13 cellular contexts compared by ENCODE assay signal in the genomic region with DNA sequence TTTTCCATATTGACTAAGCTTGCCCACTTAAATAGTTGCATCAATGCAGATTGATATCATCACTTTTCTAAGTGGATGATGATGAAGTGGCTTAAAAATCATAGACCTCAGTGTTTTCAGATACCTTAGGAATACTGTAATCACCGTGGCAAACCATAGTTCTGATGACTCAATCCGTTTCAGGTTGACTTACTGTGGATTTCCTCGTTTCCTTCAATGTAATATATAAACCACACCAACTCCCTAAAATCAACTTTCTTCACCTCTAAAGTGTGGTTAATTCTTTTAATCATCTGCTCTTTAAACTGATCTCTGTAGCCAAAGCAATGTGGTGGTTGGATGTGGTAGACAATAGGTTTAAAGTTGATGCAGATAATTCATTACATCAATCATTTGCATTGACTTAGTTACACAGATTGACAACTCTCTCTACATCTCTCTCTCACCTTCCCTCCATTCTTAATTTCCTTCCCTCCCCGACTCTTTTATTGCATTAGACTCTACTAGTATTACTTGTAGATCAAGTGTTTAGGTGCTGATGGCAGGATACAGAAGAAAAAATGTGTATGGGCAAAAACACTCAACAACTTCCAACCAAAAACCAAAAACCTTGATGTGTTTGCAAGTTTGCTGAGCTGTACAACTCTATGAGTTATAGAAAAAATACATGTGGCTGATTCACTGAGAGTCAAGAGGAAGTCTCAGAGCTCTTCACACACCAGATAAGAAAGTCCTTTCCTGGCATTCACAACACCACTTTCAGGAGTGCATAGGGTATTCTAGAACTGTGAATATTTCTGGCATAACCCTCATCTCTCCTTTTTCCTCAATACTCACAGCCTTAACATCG.
DNase-seq lines count a peak whose midpoint lies in the region; ATAC-seq and TF ChIP-seq lines count a peak whose summit lies in the region.
"Had no signal": no experiment of that assay in that cellular context is flagged by ENCODE, and none has a peak within 500 bp of the region (broad histone marks: within the 10 kb centered on the region; RNA-seq: fewer than 3 reads in every experiment).

No MANE protein-coding gene starts in this region.

- peaks cover 0 to 30% (median 4%) of the 10 kb centered on the region in 4 donors for H3K4me1 ChIP-seq in tibial artery

- DNase-seq in activated T-cell treated with anti-CD3 and anti-CD28 coated beads for 24 hours (ENCODE audit: low read depth) = peak; percentile 19
- no peak for DNase-seq in activated T-cell treated with anti-CD3 and anti-CD28 coated beads for 4 hours
- DNase-seq in NCI-H226 = peak; percentile 58
- DNase-seq in brain microvascular endothelial cell = peak; percentile 29
- DNase-seq in retinal pigment epithelial cell (ENCODE audit: low read depth) = peak; percentile 33
- DNase-seq in inferior parietal cortex (ENCODE audit: extremely low spot score) = no peak
- no peak for DNase-seq in tibial artery
- DNase-seq: activated CD8-positive, alpha-beta memory T cell treated with anti-CD3 and anti-CD28 coated beads, Interleukin-2, amount 50 U/mL, for 48 hours; effector CD8-positive, alpha-beta T cell; NCI-H345; ovary; SHP77 had no signal

- TF ChIP-seq CTCF in brain microvascular endothelial cell (IDR thresholded peaks at IDR 0.05; ENCODE audit: low read depth, low read length, missing control alignments) (no peak), retinal pigment epithelial cell (conservative IDR thresholded peaks at IDR 0.05; ENCODE audit: low read depth, low read length) (no peak), tibial artery (IDR thresholded peaks at IDR 0.05) (no peak)

- H3K4me3 ChIP-seq in brain microvascular endothelial cell (ENCODE audit: low read depth, low read length) = no peak overlapping the region
- no peak overlapping the region for H3K4me3 ChIP-seq in retinal pigment epithelial cell (ENCODE audit: low read length)
- H3K4me3 ChIP-seq in tibial artery = no peak overlapping the region
- H3K4me3 ChIP-seq: ovary had no signal

- no peaks in the 10 kb centered on the region for H3K27me3 ChIP-seq in brain microvascular endothelial cell (replicated peaks)
- H3K27me3 ChIP-seq in tibial artery = no peaks in the 10 kb centered on the region
- H3K27me3 ChIP-seq: ovary had no signal

- H3K9me3 ChIP-seq in tibial artery = no peaks in the 10 kb centered on the region
- H3K9me3 ChIP-seq: ovary had no signal

- peak overlapping the region; percentile 37 for H3K27ac ChIP-seq in brain microvascular endothelial cell
- H3K27ac ChIP-seq in tibial artery = no peak overlapping the region
- H3K27ac ChIP-seq: ovary had no signal

- in situ Hi-C loops in brain microvascular endothelial cell (cut with HindIII; ENCODE audit: low pct_ligation_motif_present, low sequenced_read_pairs) = loop anchor here (25.0 kb wide), 1 partner anchor 231 kb away; no protein-coding TSS in a partner anchor

- intact Hi-C loops in tibial artery (cut with DNase I; ENCODE audit: low total_unique reads) = no loop called here

- H3K36me3 ChIP-seq in brain microvascular endothelial cell (replicated peaks) = no peaks in the 10 kb centered on the region
- H3K36me3 ChIP-seq in tibial artery = no peaks in the 10 kb centered on the region
- H3K36me3 ChIP-seq: ovary had no signal

- ATAC-seq in GM21367 (IDR thresholded peaks at IDR 0.05; ENCODE audit: unreplicated experiment) = no peak

Comparison
In these comparisons a context has a peak if more than half of its experiments do, and no peak if none do; other contexts are left out.
1. DNase-seq: peak in activated T-cell treated with anti-CD3 and anti-CD28 coated beads for 24 hours (single experiment), NCI-H226 (single experiment), brain microvascular endothelial cell (single experiment) and retinal pigment epithelial cell (single experiment); none in activated T-cell treated with anti-CD3 and anti-CD28 coated beads for 4 hours (single experiment), inferior parietal cortex (single experiment) and tibial artery (0 of 2).